8 cellular contexts compared by ENCODE assay signal in the genomic region with DNA sequence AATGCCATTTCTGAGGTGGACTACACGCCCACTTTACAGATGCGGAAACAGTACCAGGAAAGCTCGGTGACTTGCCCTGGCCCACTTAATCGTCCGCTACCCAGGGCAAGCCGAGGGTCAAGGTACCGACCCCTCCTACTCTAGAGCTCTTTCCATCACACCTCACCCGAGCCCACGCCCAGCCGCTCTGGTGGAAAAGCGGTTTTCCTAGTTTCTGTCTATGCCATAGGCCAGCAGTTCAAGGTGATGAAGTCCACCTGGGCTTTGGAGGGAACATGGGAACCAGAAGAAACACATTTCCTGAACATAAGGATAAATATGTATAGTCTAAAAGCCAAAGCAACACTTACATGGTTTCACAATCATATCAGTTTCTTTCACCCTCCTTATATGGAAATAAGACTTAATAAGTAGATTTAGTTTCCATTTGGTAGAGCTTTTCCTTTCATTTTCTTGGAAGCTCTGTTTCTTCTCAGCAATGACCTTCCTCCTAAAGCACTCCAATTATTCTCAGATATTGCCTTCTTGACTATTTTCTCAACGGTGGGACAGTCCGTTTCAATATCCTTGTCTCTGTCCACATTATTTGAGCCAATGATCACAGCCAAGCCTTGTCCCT. TPM values are rescaled to one million over a fixed set of nuclear protein-coding genes. Genes with fewer than 3 reads are reported as not detected.
DNase-seq lines count a peak whose midpoint lies in the region; ATAC-seq lines count a peak whose summit lies in the region.

No MANE protein-coding gene starts in this region.

- H3K4me1 Mint-ChIP-seq in T-helper 1 cell treated with Interleukin-12 subunit alpha and Interleukin-12 subunit beta and Interleukin-4 antibody, amounts not matched to agents 30 μg/mL and 1 μg/mL, for 36 hours (ENCODE audit: low read depth) = peaks cover 16% of the 10 kb centered on the region
- H3K4me1 Mint-ChIP-seq in activated CD4-positive, alpha-beta memory T cell treated with anti-CD3 and anti-CD28 coated beads for 36 hours (ENCODE audit: low read depth) = peaks cover 19% of the 10 kb centered on the region
- peaks cover 45% of the 10 kb centered on the region for H3K4me1 Mint-ChIP-seq in stimulated activated memory B cell treated with anti-CD40 and anti-IgM and Interleukin-4, amounts not matched to agents 10 μg/mL and 1 μg/mL and 100 μg/mL, for 72 hours

- no peak overlapping the region for H3K27ac Mint-ChIP-seq in T-helper 1 cell treated with Interleukin-12 subunit alpha and Interleukin-12 subunit beta and Interleukin-4 antibody, amounts not matched to agents 30 μg/mL and 1 μg/mL, for 36 hours
- no peak overlapping the region for H3K27ac Mint-ChIP-seq in activated CD4-positive, alpha-beta memory T cell treated with anti-CD3 and anti-CD28 coated beads for 36 hours
- H3K27ac Mint-ChIP-seq in stimulated activated memory B cell treated with anti-CD40 and anti-IgM and Interleukin-4, amounts not matched to agents 10 μg/mL and 1 μg/mL and 100 μg/mL, for 72 hours = peak overlapping the region; percentile 78

- DNase-seq in T-helper 1 cell (no peak), iPS DF 6.9 (ENCODE audit: low read depth, low spot score) (no peak), foreskin melanocyte (no peak), AG08396 (ENCODE audit: low spot score) (no peak), KG1 (lab: John Stamatoyannopoulos, UW) (no peak)
- DNase-seq in activated CD4-positive, alpha-beta memory T cell treated with anti-CD3 and anti-CD28 coated beads for 36 hours = no peak

- no CpG with 5 or more reads among the region's 13 CpGs for WGBS in iPS DF 6.9 (ENCODE audit: insufficient coverage, insufficient read length)

- intact Hi-C loops in activated CD4-positive, alpha-beta memory T cell treated with anti-CD3 and anti-CD28 coated beads for 36 hours (cut with micrococcal nuclease) = loop anchor here (10.0 kb wide), 1 partner anchor 93 kb away; a partner anchor contains a TSS

- H3K27ac ChIP-seq in iPS DF 6.9 (ENCODE audit: low read length) = no peak overlapping the region

- H3K9me3 ChIP-seq in iPS DF 6.9 (ENCODE audit: control insufficient read depth, insufficient read depth, low read length) = no peaks in the 10 kb centered on the region

- no peaks in the 10 kb centered on the region for H3K36me3 ChIP-seq in iPS DF 6.9 (ENCODE audit: control insufficient read depth, insufficient read depth, low read length)

- POLR2A ChIA-PET in activated CD4-positive, alpha-beta memory T cell treated with anti-CD3 and anti-CD28 coated beads for 36 hours (lab: Charles Lee) = no interaction called here

- H3K36me3 Mint-ChIP-seq in T-helper 1 cell treated with Interleukin-12 subunit alpha and Interleukin-12 subunit beta and Interleukin-4 antibody, amounts not matched to agents 30 μg/mL and 1 μg/mL, for 36 hours (ENCODE audit: low read depth) = no peaks in the 10 kb centered on the region
- no peaks in the 10 kb centered on the region for H3K36me3 Mint-ChIP-seq in activated CD4-positive, alpha-beta memory T cell treated with anti-CD3 and anti-CD28 coated beads for 36 hours
- H3K36me3 Mint-ChIP-seq in stimulated activated memory B cell treated with anti-CD40 and anti-IgM and Interleukin-4, amounts not matched to agents 10 μg/mL and 1 μg/mL and 100 μg/mL, for 72 hours = no peaks in the 10 kb centered on the region

- peaks cover 10% of the 10 kb centered on the region for H3K27me3 ChIP-seq in iPS DF 6.9 (ENCODE audit: control insufficient read depth, insufficient read depth, low read length)

- no peak for ATAC-seq in stimulated activated memory B cell treated with anti-CD40 and anti-IgM and Interleukin-4, amounts not matched to agents 10 μg/mL and 1 μg/mL and 100 μg/mL, for 72 hours

- H3K4me3 ChIP-seq in iPS DF 6.9 (ENCODE audit: low read length) = peak overlapping the region; percentile 66; the same call in 1 of the 2 replicates

- no peaks in the 10 kb centered on the region; the same call in 1 of the 2 replicates for H3K4me1 ChIP-seq in iPS DF 6.9 (ENCODE audit: control insufficient read depth, insufficient read depth, low read length)

- peaks cover 38% of the 10 kb centered on the region for H3K27me3 Mint-ChIP-seq in T-helper 1 cell treated with Interleukin-12 subunit alpha and Interleukin-12 subunit beta and Interleukin-4 antibody, amounts not matched to agents 30 μg/mL and 1 μg/mL, for 36 hours (ENCODE audit: low read depth)
- H3K27me3 Mint-ChIP-seq in activated CD4-positive, alpha-beta memory T cell treated with anti-CD3 and anti-CD28 coated beads for 36 hours = peaks cover 43% of the 10 kb centered on the region
- H3K27me3 Mint-ChIP-seq in stimulated activated memory B cell treated with anti-CD40 and anti-IgM and Interleukin-4, amounts not matched to agents 10 μg/mL and 1 μg/mL and 100 μg/mL, for 72 hours = no peaks in the 10 kb centered on the region

- H3K4me3 Mint-ChIP-seq in T-helper 1 cell treated with Interleukin-12 subunit alpha and Interleukin-12 subunit beta and Interleukin-4 antibody, amounts not matched to agents 30 μg/mL and 1 μg/mL, for 36 hours = peak overlapping the region; percentile 75
- peak overlapping the region; percentile 66 for H3K4me3 Mint-ChIP-seq in activated CD4-positive, alpha-beta memory T cell treated with anti-CD3 and anti-CD28 coated beads for 36 hours
- peak overlapping the region; percentile 78 for H3K4me3 Mint-ChIP-seq in stimulated activated memory B cell treated with anti-CD40 and anti-IgM and Interleukin-4, amounts not matched to agents 10 μg/mL and 1 μg/mL and 100 μg/mL, for 72 hours

- CTCF ChIA-PET in activated CD4-positive, alpha-beta memory T cell treated with anti-CD3 and anti-CD28 coated beads for 36 hours (lab: Charles Lee) = no interaction called here

- peaks cover 4% of the 10 kb centered on the region for H3K9me3 Mint-ChIP-seq in T-helper 1 cell treated with Interleukin-12 subunit alpha and Interleukin-12 subunit beta and Interleukin-4 antibody, amounts not matched to agents 30 μg/mL and 1 μg/mL, for 36 hours
- no peaks in the 10 kb centered on the region for H3K9me3 Mint-ChIP-seq in activated CD4-positive, alpha-beta memory T cell treated with anti-CD3 and anti-CD28 coated beads for 36 hours
- H3K9me3 Mint-ChIP-seq in stimulated activated memory B cell treated with anti-CD40 and anti-IgM and Interleukin-4, amounts not matched to agents 10 μg/mL and 1 μg/mL and 100 μg/mL, for 72 hours = no peaks in the 10 kb centered on the region

RNA-seq across cellular contexts. Expression of a gene that starts 0.6 kb away (rescaled TPM):
- total RNA-seq in activated CD4-positive, alpha-beta memory T cell treated with anti-CD3 and anti-CD28 coated beads for 36 hours = not detected
